ENCODE assay signal across 8 cellular contexts in genomic region chr11:64843971-64844329, GRCh38. TPM values are rescaled to one million over a fixed set of nuclear protein-coding genes. Genes with fewer than 3 reads are reported as not detected.
DNase-seq lines count a peak whose midpoint lies in the region; ATAC-seq and TF ChIP-seq lines count a peak whose summit lies in the region.

No MANE protein-coding gene starts in this region.

- intact Hi-C loops in HCT116 (cut with micrococcal nuclease): loop anchor here (5.0 to 10.0 kb wide), 2 partner anchors 57 to 411 kb away; no protein-coding TSS in a partner anchor
- intact Hi-C loops in PC-9 (cut with micrococcal nuclease; ENCODE audit: unreplicated experiment): loop anchor here (1.0 to 5.0 kb wide), 9 partner anchors 33 to 489 kb away; partner anchors contain the start of genes ATG2A, CAPN1, EHD1 and MAP4K2

- ATAC-seq in HCT116 (peak; percentile 1; the same call in 1 of the 2 replicates), GM19023 (IDR thresholded peaks at IDR 0.05; ENCODE audit: unreplicated experiment) (no peak)

- peaks cover 61% of the 10 kb centered on the region; the same call in 1 of the 2 replicates for H3F3A ChIP-seq in PC-9 (ENCODE audit: insufficient read depth, low read depth)

- H3K27ac ChIP-seq in HCT116 (ENCODE audit: low read depth, low read length): peak overlapping the region; percentile 97
- peak overlapping the region; percentile 79 for H3K27ac ChIP-seq in PC-9
- peak overlapping the region; percentile 36 for H3K27ac ChIP-seq in parathyroid adenoma

- H3K4me2 ChIP-seq in HCT116 (ENCODE audit: low read length): peak overlapping the region; percentile 100
- peak overlapping the region; percentile 82 for H3K4me2 ChIP-seq in PC-9
- H3K4me2 ChIP-seq in parathyroid adenoma (ENCODE audit: low read length): peak overlapping the region; percentile 68

- POLR2A ChIA-PET in HCT116 (lab: Charles Lee): interaction anchor here (1.2 to 6.0 kb wide), 2 partner anchors 33 kb away, joined by 5 to 36 read pairs; partner anchors contain the start of genes EHD1 and MEN1
- POLR2A ChIA-PET in PC-9 (lab: Charles Lee; ENCODE audit: unreplicated experiment): interaction anchor here (0.6 to 1.6 kb wide), 6 partner anchors 11 to 610 kb away, joined by 3 to 17 read pairs (median 4); partner anchors contain the start of gene SF1

- H3K4me1 ChIP-seq in HCT116 (ENCODE audit: control insufficient read depth in 1 of 2, insufficient read depth in 2 of 2, low read length in 2 of 2) (peaks cover 49 to 67% of the 10 kb centered on the region in 2 experiments), PC-9 (replicated peaks; ENCODE audit: insufficient read depth) (peaks cover 50% of the 10 kb centered on the region), parathyroid adenoma (no peaks in the 10 kb centered on the region)

- CTCF ChIA-PET in HCT116 (lab: Charles Lee) (interaction anchor here (0.6 to 2.0 kb wide), 18 partner anchors 9 to 471 kb away, joined by 3 to 10 read pairs (median 4); partner anchors contain the start of genes ARL2, BATF2, CDC42EP2 and FAU), PC-9 (lab: Charles Lee) (interaction anchor here (0.6 to 1.5 kb wide), 8 partner anchors 8 to 1201 kb away, joined by 3 to 5 read pairs (median 3); partner anchors contain the start of gene MAP4K2)

- no peak overlapping the region for H2AFZ ChIP-seq in HCT116 (ENCODE audit: low read depth, low read length, poor library complexity, severe bottlenecking)
- H2AFZ ChIP-seq in PC-9: peak overlapping the region; percentile 87
- peak overlapping the region; percentile 75 for H2AFZ ChIP-seq in parathyroid adenoma

- no peak for DNase-seq in HCT116 (ENCODE audit: low read depth, low spot score)
- no peak for DNase-seq in PC-9
- DNase-seq in epithelial cell of proximal tubule (ENCODE audit: low read depth): no peak
- no peak for DNase-seq in activated CD4-positive, alpha-beta T cell treated with anti-CD3 and anti-CD28 coated beads for 4 hours
- no peak for DNase-seq in erythroblast (lab: John Stamatoyannopoulos, UW)
- DNase-seq in stimulated activated CD4-positive, alpha-beta T cell treated with anti-CD3 and anti-CD28 coated beads, Interleukin-4, amount 100 ng/mL, for 24 hours: no peak

- RAD21 ChIA-PET in HCT116 (lab: Charles Lee; ENCODE audit: low non-redundant PET in 1 of 2, low total read pairs in 2 of 2, uncharacterized antibody in 2 of 2, unreplicated experiment in 2 of 2): no interaction called here

- H3K79me2 ChIP-seq in HCT116 (ENCODE audit: insufficient read depth, low read length) (peaks cover 22% of the 10 kb centered on the region), PC-9 (ENCODE audit: low read depth) (peaks cover 10% of the 10 kb centered on the region), parathyroid adenoma (no peaks in the 10 kb centered on the region)

- no TSS peak for BruUV-seq in HCT116 (replicated peaks; lab: Mats Ljungman, UMichigan)
- BruUV-seq in PC-9 (replicated peaks; lab: Mats Ljungman, UMichigan): no TSS peak

- H4K20me1 ChIP-seq in HCT116 (ENCODE audit: insufficient read depth): no peaks in the 10 kb centered on the region
- no peaks in the 10 kb centered on the region for H4K20me1 ChIP-seq in PC-9 (ENCODE audit: insufficient read depth)

- H3K4me3 ChIP-seq in HCT116 (replicated peaks in 1 of 2; ENCODE audit: low read depth in 1 of 2, low read length in 2 of 2) (peak overlapping the region; percentile 60 to 95), PC-9 (peak overlapping the region; percentile 72), epithelial cell of proximal tubule (ENCODE audit: low read depth, low read length) (peak overlapping the region; percentile 54), parathyroid adenoma (ENCODE audit: low read depth, low read length) (peak overlapping the region; percentile 54)

- H3K27me3 ChIP-seq in HCT116 (ENCODE audit: insufficient read depth, low read length) (no peaks in the 10 kb centered on the region), PC-9 (ENCODE audit: insufficient read depth, low read depth) (no peaks in the 10 kb centered on the region), parathyroid adenoma (ENCODE audit: control insufficient read depth, insufficient read depth, low read length) (no peaks in the 10 kb centered on the region)

- TF ChIP-seq CTCF in HCT116 (IDR thresholded peaks at IDR 0.05 in 2 of 3, conservative IDR thresholded peaks at IDR 0.05 in 1 of 3; ENCODE audit: borderline replicate concordance in 1 of 3, insufficient read depth in 1 of 3, low read depth in 2 of 3, low read length in 2 of 3): no peak
- no peak for TF ChIP-seq CTCF in PC-9 (conservative IDR thresholded peaks at IDR 0.05)
- TF ChIP-seq CTCF in epithelial cell of proximal tubule (conservative IDR thresholded peaks at IDR 0.05; ENCODE audit: low read depth, low read length): no peak
- TF ChIP-seq CTCF in parathyroid adenoma (IDR thresholded peaks at IDR 0.05): no peak

- H3K9ac ChIP-seq in HCT116 (ENCODE audit: low read length) (peak overlapping the region; percentile 87), parathyroid adenoma (no peak overlapping the region)

- no peaks in the 10 kb centered on the region for H3K9me2 ChIP-seq in HCT116 (ENCODE audit: insufficient read depth)
- H3K9me2 ChIP-seq in PC-9 (ENCODE audit: insufficient read depth): no peaks in the 10 kb centered on the region

- no peak for TF ChIP-seq POLR2A in HCT116 (IDR thresholded peaks at IDR 0.05; ENCODE audit: borderline replicate concordance, extremely low read depth, insufficient read depth, insufficient read length)
- no peak for TF ChIP-seq POLR2A in erythroblast (IDR thresholded peaks at IDR 0.05; ENCODE audit: low read length)

- no peak for TF ChIP-seq RAD21 in HCT116 (IDR thresholded peaks at IDR 0.05; ENCODE audit: low read depth)

- peaks cover 0 to under 1% of the 10 kb centered on the region in 2 experiments; a peak in 1 of 4 replicates for H3K36me3 ChIP-seq in HCT116 (ENCODE audit: control insufficient read depth in 1 of 2, insufficient read depth in 2 of 2, low read length in 2 of 2)
- H3K36me3 ChIP-seq in PC-9 (ENCODE audit: low read depth): no peaks in the 10 kb centered on the region
- H3K36me3 ChIP-seq in parathyroid adenoma (ENCODE audit: control insufficient read depth, insufficient read depth, low read length): no peaks in the 10 kb centered on the region

- H3K9me3 ChIP-seq in HCT116 (ENCODE audit: control insufficient read depth in 1 of 2, insufficient read depth in 1 of 2, low read depth in 1 of 2, low read length in 2 of 2) (no peaks in the 10 kb centered on the region), PC-9 (ENCODE audit: insufficient read depth, low read depth) (no peaks in the 10 kb centered on the region), parathyroid adenoma (ENCODE audit: control insufficient read depth, low read length) (no peaks in the 10 kb centered on the region)

TF ChIP-seq in HCT116, 20 proteins besides CTCF, POLR2A, EP300 and RAD21 (continues in another document):
- TF ChIP-seq FOSL1 (IDR thresholded peaks at IDR 0.05; ENCODE audit: low read depth) (no peak), ZFX (IDR thresholded peaks at IDR 0.05) (no peak), YY1 (IDR thresholded peaks at IDR 0.05; ENCODE audit: extremely low read depth, insufficient replicate concordance, low read depth, low read length) (no peak), ELF1 (IDR thresholded peaks at IDR 0.05; ENCODE audit: borderline replicate concordance, low read depth) (no peak), CEBPB (IDR thresholded peaks at IDR 0.05; ENCODE audit: low read depth) (no peak), EGR1 (IDR thresholded peaks at IDR 0.05; ENCODE audit: low read depth) (no peak), REST (IDR thresholded peaks at IDR 0.05; ENCODE audit: low read depth) (no peak), JUND (IDR thresholded peaks at IDR 0.05) (no peak)

RNA-seq across cellular contexts. Expression of gene CDC42BPG, which starts 0.5 kb away (rescaled TPM):
- total RNA-seq in HCT116 (2021; ENCODE audit: unreplicated experiment): 30.1 TPM
- polyA plus RNA-seq in HCT116 (2012): 19.3 TPM in 2 replicates
- total RNA-seq in PC-9 (2021): 31.3 and 33.8 TPM in 2 replicates
- 4.6 and 8.9 TPM in 2 replicates for total RNA-seq in epithelial cell of proximal tubule

RNA-seq across cellular contexts. Expression of gene MEN1, which starts 33.6 kb away (rescaled TPM):
- total RNA-seq in HCT116 (2021; ENCODE audit: unreplicated experiment) (62.1 TPM), PC-9 (2021) (48.7 and 61.6 TPM in 2 replicates), epithelial cell of proximal tubule (23.5 and 26.4 TPM in 2 replicates)
- 46.8 and 54.0 TPM in 2 replicates for polyA plus RNA-seq in HCT116 (2012)

RNA-seq across cellular contexts. Expression of gene EHD1, which starts 34.5 kb away (rescaled TPM):
- total RNA-seq in HCT116 (2021; ENCODE audit: unreplicated experiment) (48.1 TPM), PC-9 (2021) (110 and 134 TPM in 2 replicates), epithelial cell of proximal tubule (82.7 and 93.4 TPM in 2 replicates)
- 43.5 and 70.0 TPM in 2 replicates for polyA plus RNA-seq in HCT116 (2012)

RNA-seq across cellular contexts. Expression of gene MAP4K2, which starts 40.9 kb away (rescaled TPM):
- total RNA-seq in HCT116 (2021; ENCODE audit: unreplicated experiment): 44.2 TPM
- polyA plus RNA-seq in HCT116 (2012): 37.5 and 38.1 TPM in 2 replicates
- 32.6 and 34.3 TPM in 2 replicates for total RNA-seq in PC-9 (2021)
- total RNA-seq in epithelial cell of proximal tubule: 25.2 and 52.4 TPM in 2 replicates

Comparison
In these comparisons a context has a peak if more than half of its experiments do, and no peak if none do; other contexts are left out.
1. H3K27ac ChIP-seq: peak in every context shown above with its lines; median percentile 97 in HCT116; 79 in PC-9; 36 in parathyroid adenoma.